8 cellular contexts compared by ENCODE assay signal in the genomic region with DNA sequence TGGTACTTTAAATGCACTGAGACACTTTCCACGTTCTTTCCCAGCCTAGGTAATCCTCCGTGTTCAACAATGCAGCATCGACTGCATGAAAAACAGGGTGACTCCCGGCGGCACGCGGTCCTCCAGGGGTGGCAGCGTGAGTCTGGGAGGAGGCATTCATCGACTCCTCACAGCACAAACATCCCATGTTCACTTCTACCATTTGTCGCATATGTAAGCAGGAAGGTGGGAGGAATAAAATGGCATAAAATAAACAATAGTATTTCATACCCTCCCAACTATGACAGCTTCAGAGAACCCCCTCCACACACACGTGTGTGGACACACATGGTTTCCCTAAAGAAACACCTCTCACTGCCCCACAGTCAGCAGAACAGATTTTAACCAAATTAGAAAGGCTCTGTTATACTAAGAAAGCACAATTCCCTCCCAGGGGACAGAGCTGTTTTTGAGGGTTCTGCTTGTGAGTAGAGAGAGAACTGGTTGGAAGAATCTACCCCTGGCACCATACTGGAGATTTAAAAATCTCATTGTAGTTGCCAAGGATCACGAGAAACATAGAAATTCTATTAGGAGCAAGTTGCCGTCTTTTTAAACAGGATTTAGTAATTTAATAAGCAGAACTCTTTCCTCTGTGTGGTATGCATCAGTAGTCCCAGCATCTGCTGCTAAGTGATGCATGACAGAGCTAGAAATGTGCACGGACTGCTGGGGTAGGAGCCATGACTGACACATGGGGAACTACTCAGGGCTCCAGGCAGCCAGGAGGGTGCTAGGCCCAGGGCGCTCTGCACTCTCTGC. TPM values are rescaled to one million over a fixed set of nuclear protein-coding genes. Genes with fewer than 3 reads are reported as not detected.
DNase-seq lines count a peak whose midpoint lies in the region; ATAC-seq and TF ChIP-seq lines count a peak whose summit lies in the region.

No MANE protein-coding gene starts in this region.

- H3K27me3 Mint-ChIP-seq in endothelial cell (ENCODE audit: unreplicated experiment): peaks cover 10% of the 10 kb centered on the region

- ATAC-seq in GM21515 (IDR thresholded peaks at IDR 0.05; ENCODE audit: unreplicated experiment) (peak; percentile 66), esophagus mucosa (peak; percentile 37)

- peak; percentile 38 for DNase-seq in GDM1 (lab: John Stamatoyannopoulos, UW)
- DNase-seq in HK-2 (ENCODE audit: unreplicated experiment): peak; percentile 24
- DNase-seq in GF-D8 (lab: John Stamatoyannopoulos, UW): no peak
- no peak for DNase-seq in endothelial cell (ENCODE audit: low spot score)
- no peak for DNase-seq in stimulated activated naive CD4-positive, alpha-beta T cell (lab: John Stamatoyannopoulos, UW)
- no peak for DNase-seq in NCI-H1436 (lab: John Stamatoyannopoulos, UW)

- TF ChIP-seq CTCF in endothelial cell (IDR thresholded peaks at IDR 0.05; ENCODE audit: unreplicated experiment): no peak

- H3K4me1 Mint-ChIP-seq in endothelial cell (ENCODE audit: unreplicated experiment): peaks cover 17% of the 10 kb centered on the region

- H3K27ac Mint-ChIP-seq in endothelial cell (ENCODE audit: unreplicated experiment): no peak overlapping the region

- no peaks in the 10 kb centered on the region for H3K9me3 Mint-ChIP-seq in endothelial cell (ENCODE audit: unreplicated experiment)

- H3K4me3 Mint-ChIP-seq in endothelial cell (ENCODE audit: unreplicated experiment): no peak overlapping the region

- H3K36me3 Mint-ChIP-seq in endothelial cell (ENCODE audit: low read depth, unreplicated experiment): peaks cover 11% of the 10 kb centered on the region

RNA-seq across cellular contexts. Expression of gene FAM43A, which starts 6.0 kb away (rescaled TPM):
- total RNA-seq in esophagus mucosa: 23.4 TPM
- 33.5 TPM for total RNA-seq in endothelial cell (ENCODE audit: unreplicated experiment)

RNA-seq across cellular contexts. Expression of gene LSG1, which starts 19.7 kb away (rescaled TPM):
- total RNA-seq in esophagus mucosa: 21.6 TPM
- total RNA-seq in endothelial cell (ENCODE audit: unreplicated experiment): 35.8 TPM

RNA-seq across cellular contexts. Expression of gene TMEM44, which starts 58.5 kb away (rescaled TPM):
- total RNA-seq in esophagus mucosa (7.9 TPM), endothelial cell (ENCODE audit: unreplicated experiment) (51.1 TPM)

Comparison
In these comparisons a context has a peak if more than half of its experiments do, and no peak if none do; other contexts are left out.
1. DNase-seq: peak in GDM1 (single experiment) and HK-2 (single experiment); none in GF-D8 (single experiment), endothelial cell (single experiment), stimulated activated naive CD4-positive, alpha-beta T cell (0 of 6) and NCI-H1436 (single experiment).